ENCODE assay signal across 8 cellular contexts in genomic region chr7:126856691-126857291, GRCh38.
A peak's percentile ranks its signal among the peaks of the same experiment; 100 is the strongest.
DNase-seq lines count a peak whose midpoint lies in the region; ATAC-seq and TF ChIP-seq lines count a peak whose summit lies in the region.

No MANE protein-coding gene starts in this region.

- H3K36me3 ChIP-seq in endodermal cell (ENCODE audit: control insufficient read depth, insufficient read depth, low read length) (no peaks in the 10 kb centered on the region), upper lobe of left lung (no peaks in the 10 kb centered on the region)

- H3K27ac Mint-ChIP-seq in endodermal cell, result no peak overlapping the region

- DNase-seq in GM10266 (ENCODE audit: extremely low spot score) (peak; percentile 39), LNCaP clone FGC (ENCODE audit: low read depth) (no peak), endodermal cell (no peak), upper lobe of left lung (no peak), nucleus accumbens (lab: John Stamatoyannopoulos, UW) (no peak), OCI-M2 (lab: John Stamatoyannopoulos, UW; ENCODE audit: unreplicated experiment) (no peak)
- DNase-seq in activated T-cell treated with anti-CD3 and anti-CD28 coated beads, Interleukin-2, amount 50 U/mL, for 48 hours, result no peak

- H3K9ac ChIP-seq in endodermal cell (ENCODE audit: extremely low read depth, low read length, poor library complexity, severe bottlenecking), result no peak overlapping the region

- no peaks in the 10 kb centered on the region for H3K27me3 Mint-ChIP-seq in endodermal cell (ENCODE audit: insufficient read depth)

- TF ChIP-seq CTCF in GM10266 (IDR thresholded peaks at IDR 0.05; ENCODE audit: control insufficient read depth, insufficient read depth, low read depth, missing control alignments) (peak; percentile 55), LNCaP clone FGC (IDR thresholded peaks at IDR 0.05; ENCODE audit: control insufficient read depth, extremely low read depth, insufficient read depth) (peak; percentile 82), endodermal cell (conservative IDR thresholded peaks at IDR 0.05) (peak; percentile 85), upper lobe of left lung (IDR thresholded peaks at IDR 0.05) (peak in 5 of 6 experiments; percentile 15 to 45 (median 20))

- H3K9me3 Mint-ChIP-seq in endodermal cell, result no peaks in the 10 kb centered on the region

- ATAC-seq in GM21576 (IDR thresholded peaks at IDR 0.05; ENCODE audit: unreplicated experiment) (peak; percentile 87), upper lobe of left lung (ENCODE audit: low FRiP score in 2 of 2) (no peak)

- H3K4me3 ChIP-seq in LNCaP clone FGC (ENCODE audit: low read depth, low read length), result no peak overlapping the region
- H3K4me3 ChIP-seq in endodermal cell (ENCODE audit: low read length), result no peak overlapping the region
- H3K4me3 ChIP-seq in upper lobe of left lung, result no peak overlapping the region

- no peak for TF ChIP-seq EP300 in upper lobe of left lung (IDR thresholded peaks at IDR 0.05)

- H3K4me3 Mint-ChIP-seq in endodermal cell, result no peak overlapping the region

- no peaks in the 10 kb centered on the region for H3K36me3 Mint-ChIP-seq in endodermal cell (ENCODE audit: low read depth)

- H3K9me3 ChIP-seq in endodermal cell (ENCODE audit: control insufficient read depth, low read length) (no peaks in the 10 kb centered on the region), upper lobe of left lung (no peaks in the 10 kb centered on the region)

- H3K4me1 Mint-ChIP-seq in endodermal cell, result peaks cover 2% of the 10 kb centered on the region

- H3K27ac ChIP-seq in endodermal cell (ENCODE audit: low read depth, low read length), result no peak overlapping the region
- no peak overlapping the region for H3K27ac ChIP-seq in upper lobe of left lung

- TF ChIP-seq POLR2A in upper lobe of left lung (IDR thresholded peaks at IDR 0.05), result no peak

- H3K4me1 ChIP-seq in endodermal cell (ENCODE audit: control insufficient read depth, insufficient read depth, low read length) (peaks cover 4% of the 10 kb centered on the region), upper lobe of left lung (no peaks in the 10 kb centered on the region)

- H3K27me3 ChIP-seq in endodermal cell (ENCODE audit: control insufficient read depth, insufficient read depth, low read length, poor library complexity, severe bottlenecking) (no peaks in the 10 kb centered on the region), upper lobe of left lung (no peaks in the 10 kb centered on the region)

- 53% methylated on average over 2 of the region's 2 CpGs; no CpG with 5 or more reads in 1 of the 2 experiments for WGBS in endodermal cell (ENCODE audit: insufficient coverage in 1 of 2, insufficient read length in 1 of 2), 2 experiments
- WGBS in upper lobe of left lung, 2 donors, result 43 to 49% methylated on average over 2 of the region's 2 CpGs

Comparison
In these comparisons a context has a peak if more than half of its experiments do, and no peak if none do; other contexts are left out.
1. CTCF ChIP-seq: peak in every context shown above with its lines; median percentile 85 in endodermal cell; 82 in LNCaP clone FGC; 55 in GM10266; 20 in upper lobe of left lung.